Comparison of ENCODE assay signal across 20 cellular contexts in the genomic region with DNA sequence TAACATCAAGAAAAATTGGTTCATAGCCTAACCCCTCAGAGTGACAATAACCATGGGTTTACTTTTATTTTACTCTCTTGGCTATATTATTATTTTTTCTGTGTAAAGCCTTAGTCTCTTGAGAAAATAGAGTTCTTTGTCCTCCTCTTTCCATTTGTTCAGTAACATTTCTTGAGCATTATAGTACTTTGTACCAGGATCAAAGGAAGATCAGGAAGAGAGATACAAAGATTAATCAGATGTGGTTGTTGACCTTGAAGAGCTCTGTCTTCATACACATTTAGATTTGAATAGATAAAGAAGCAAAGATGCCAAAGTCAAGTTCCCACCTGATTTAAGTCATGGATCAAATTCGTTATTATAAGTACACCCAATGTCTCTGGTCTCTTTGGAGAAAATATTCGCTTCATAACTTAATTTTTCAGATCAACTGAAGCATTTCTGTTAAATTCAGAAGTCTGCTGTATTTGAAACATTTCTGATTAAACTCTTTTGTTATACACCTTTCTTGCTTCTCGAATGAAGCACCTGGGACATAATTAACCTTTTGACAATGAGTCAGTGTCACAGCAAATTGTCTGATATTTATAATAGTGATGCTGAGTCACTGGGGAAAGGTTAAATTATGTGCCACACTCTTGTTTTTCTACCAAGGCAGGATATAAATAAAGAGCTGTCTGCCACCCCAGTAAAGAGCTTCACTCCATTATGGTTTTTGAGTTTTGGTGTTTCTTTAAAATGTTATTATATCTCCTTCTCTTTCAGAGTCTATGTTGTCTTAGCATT.
DNase-seq lines count a peak whose midpoint lies in the region; ATAC-seq and TF ChIP-seq lines count a peak whose summit lies in the region.
"Had no signal": no experiment of that assay in that cellular context is flagged by ENCODE, and none has a peak within 500 bp of the region (broad histone marks: within the 10 kb centered on the region; RNA-seq: fewer than 3 reads in every experiment).

No MANE protein-coding gene starts in this region.

- DNase-seq in DMS53 (lab: John Stamatoyannopoulos, UW): peak; percentile 4
- no peak for DNase-seq in DMS53 treated with DMSO at 0.1 percent for 48 hours (lab: John Stamatoyannopoulos, UW; ENCODE audit: unreplicated experiment)
- peak; percentile 78 for DNase-seq in NCI-H69 (lab: John Stamatoyannopoulos, UW)
- DNase-seq in epithelial cell of esophagus (ENCODE audit: low read depth): peak; percentile 11
- no peak for DNase-seq in smooth muscle cell (lab: John Stamatoyannopoulos, UW; ENCODE audit: unreplicated experiment)
- DNase-seq in NAMALWA (ENCODE audit: low spot score): no peak
- DNase-seq: activated CD4-positive, alpha-beta T cell treated with anti-CD3 and anti-CD28 coated beads for 36 hours; activated CD8-positive, alpha-beta memory T cell treated with anti-CD3 and anti-CD28 coated beads, Interleukin-2, amount 10 ng/mL, durations not matched to agents 7 days and 5 days; cortex of kidney; HFFc6; left ventricle myocardium superior; NCI-H187 treated with DMSO at 0.1 percent for 48 hours; NCI-H510A treated with DMSO at 0.1 percent for 48 hours; stimulated activated CD4-positive, alpha-beta T cell treated with anti-CD3 and anti-CD28 coated beads, Interleukin-4, amount 100 ng/mL, for 4 hours; stomach; T-helper 1 cell had no signal

- H3K36me3 ChIP-seq in smooth muscle cell (ENCODE audit: low read depth): peaks cover 49% of the 10 kb centered on the region

- H3K4me3 ChIP-seq in epithelial cell of esophagus (ENCODE audit: low read length) (no peak overlapping the region), smooth muscle cell (no peak overlapping the region)
- H3K4me3 ChIP-seq: stomach had no signal

- H3F3A ChIP-seq in smooth muscle cell (ENCODE audit: low read depth): peaks cover 62% of the 10 kb centered on the region

- no peaks in the 10 kb centered on the region for H3K27me3 ChIP-seq in smooth muscle cell (ENCODE audit: low read depth)
- H3K27me3 ChIP-seq: stomach had no signal

- no peak overlapping the region for H3K9ac ChIP-seq in smooth muscle cell (ENCODE audit: low read depth)

- no peaks in the 10 kb centered on the region for H3K4me1 ChIP-seq in smooth muscle cell (ENCODE audit: low read depth)
- H3K4me1 ChIP-seq: stomach had no signal

- H3K9me3 ChIP-seq in smooth muscle cell (replicated peaks; ENCODE audit: low read depth): no peaks in the 10 kb centered on the region
- H3K9me3 ChIP-seq: stomach had no signal

- TF ChIP-seq CTCF in epithelial cell of esophagus (IDR thresholded peaks at IDR 0.05; ENCODE audit: insufficient read depth, low read depth, low read length, missing control alignments): no peak
- no peak for TF ChIP-seq CTCF in smooth muscle cell (IDR thresholded peaks at IDR 0.05; ENCODE audit: borderline replicate concordance, insufficient read depth, poor library complexity, severe bottlenecking)

- ATAC-seq in GM21423 (IDR thresholded peaks at IDR 0.05; ENCODE audit: unreplicated experiment) (no peak), HG02623 (IDR thresholded peaks at IDR 0.05; ENCODE audit: unreplicated experiment) (no peak)
- ATAC-seq: activated CD4-positive, alpha-beta T cell treated with anti-CD3 and anti-CD28 coated beads for 36 hours; activated CD8-positive, alpha-beta memory T cell treated with anti-CD3 and anti-CD28 coated beads, Interleukin-2, amount 10 ng/mL, durations not matched to agents 7 days and 5 days; activated T-helper 17 cell treated with anti-CD3 and anti-CD28 coated beads, Interleukin-2, amount 50 U/mL, for 72 hours had no signal

- H4K20me1 ChIP-seq in smooth muscle cell (ENCODE audit: low read depth): peaks cover 85% of the 10 kb centered on the region

- H3K27ac ChIP-seq in smooth muscle cell (ENCODE audit: low read depth): peak overlapping the region; percentile 67
- H3K27ac ChIP-seq: 22Rv1, stomach had no signal

- H3K79me2 ChIP-seq in smooth muscle cell (ENCODE audit: low read depth): peaks cover 40% of the 10 kb centered on the region

- no peak overlapping the region for H2AFZ ChIP-seq in smooth muscle cell (ENCODE audit: low read depth)

- H3K4me2 ChIP-seq in smooth muscle cell: no peak overlapping the region

- 90% methylated on average over 3 of the region's 3 CpGs for WGBS in smooth muscle cell (ENCODE audit: low lambda C conversion rate)

Comparison
In these comparisons a context has a peak if more than half of its experiments do, and no peak if none do; other contexts are left out.
1. DNase-seq: peak in DMS53 (single experiment), NCI-H69 (single experiment) and epithelial cell of esophagus (single experiment); none in DMS53 treated with DMSO at 0.1 percent for 48 hours (single experiment), smooth muscle cell (single experiment) and NAMALWA (single experiment).